In the genomic region with DNA sequence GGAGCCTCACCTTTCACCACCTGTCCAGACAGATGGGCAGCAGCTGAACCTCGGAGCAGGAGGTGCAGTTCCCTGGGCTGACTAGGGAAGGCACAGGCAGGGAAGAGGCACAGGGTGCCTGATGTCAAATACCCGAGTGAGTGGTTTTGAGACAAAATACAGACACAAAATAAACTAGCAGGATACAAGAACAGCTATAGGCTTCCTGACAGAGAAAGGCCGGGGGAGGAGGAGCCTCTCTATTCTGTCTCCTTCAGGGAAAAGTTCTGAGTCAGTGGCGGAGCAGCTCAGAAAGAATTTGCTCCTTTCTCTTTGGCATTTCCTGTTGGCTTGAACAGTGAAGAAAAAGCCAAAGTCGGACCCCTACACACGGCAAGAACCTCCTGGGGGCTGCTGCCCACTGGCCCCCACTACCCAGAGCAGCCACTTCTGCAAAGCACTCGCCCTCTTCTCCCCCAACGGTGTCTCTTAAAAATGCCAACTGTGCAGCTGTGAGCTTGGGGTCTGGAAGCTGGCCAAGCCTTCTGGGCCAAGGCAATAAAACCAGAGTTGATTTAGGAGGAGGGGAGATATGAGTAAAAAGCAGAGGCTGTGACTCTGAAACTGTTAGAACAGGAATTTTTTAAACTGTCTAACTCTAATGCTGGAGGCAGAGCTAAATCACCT, we compare ENCODE assay signal across 8 cellular contexts. TPM values are rescaled to one million over a fixed set of nuclear protein-coding genes. Genes with fewer than 3 reads are reported as not detected.
A peak's percentile ranks its signal among the peaks of the same experiment; 100 is the strongest.
DNase-seq lines count a peak whose midpoint lies in the region; ATAC-seq, FAIRE-seq and TF ChIP-seq lines count a peak whose summit lies in the region.

No MANE protein-coding gene starts in this region.

- peaks cover 85% of the 10 kb centered on the region for H3K36me3 ChIP-seq in suprapubic skin

- no peaks in the 10 kb centered on the region for H3K27me3 ChIP-seq in suprapubic skin

- no peak for TF ChIP-seq POLR2A in suprapubic skin (IDR thresholded peaks at IDR 0.05)

- H3K9me3 ChIP-seq in suprapubic skin: no peaks in the 10 kb centered on the region

- peak overlapping the region; percentile 37 for H3K27ac ChIP-seq in suprapubic skin

- H3K4me3 ChIP-seq in astrocyte of the cerebellum (ENCODE audit: low read depth, low read length): no peak overlapping the region
- H3K4me3 ChIP-seq in suprapubic skin: peak overlapping the region; percentile 18

- TF ChIP-seq CTCF in astrocyte of the cerebellum (IDR thresholded peaks at IDR 0.05; ENCODE audit: low read depth, low read length, missing control alignments): no peak
- TF ChIP-seq CTCF in suprapubic skin (IDR thresholded peaks at IDR 0.05): no peak

- in situ Hi-C loops in astrocyte of the cerebellum (cut with HindIII; ENCODE audit: low sequenced_read_pairs): loop anchor here (5.0 kb wide), 1 partner anchor 49 kb away; no protein-coding TSS in a partner anchor

- TF ChIP-seq EP300 in suprapubic skin (IDR thresholded peaks at IDR 0.05): no peak

- peak; percentile 87 for DNase-seq in DMS53 (lab: John Stamatoyannopoulos, UW)
- DNase-seq in NCI-H1694 treated with DMSO at 0.1 percent for 48 hours (lab: John Stamatoyannopoulos, UW): peak; percentile 82
- DNase-seq in astrocyte of the cerebellum (ENCODE audit: low read depth): peak; percentile 96
- DNase-seq in suprapubic skin (ENCODE audit: low spot score in 2 of 2): no peak

- FAIRE-seq in islet of Langerhans (lab: Jason Lieb, UNC): peak; percentile 72

- ATAC-seq in GM21447 (IDR thresholded peaks at IDR 0.05; ENCODE audit: unreplicated experiment) (no peak), GM19351 (IDR thresholded peaks at IDR 0.05; ENCODE audit: unreplicated experiment) (no peak), GM21576 (IDR thresholded peaks at IDR 0.05; ENCODE audit: unreplicated experiment) (no peak)

- H3K4me1 ChIP-seq in suprapubic skin: peaks cover 23% of the 10 kb centered on the region

- 4% methylated on average over 8 of the region's 8 CpGs for WGBS in suprapubic skin

RNA-seq across cellular contexts. Expression of gene FAAP100, which starts 14.4 kb away (rescaled TPM):
- total RNA-seq in suprapubic skin: 10 to 100 TPM; 33.0 to 44.2 (median 37.7) TPM

RNA-seq across cellular contexts. Expression of gene FSCN2, which starts 38.4 kb away (rescaled TPM):
- total RNA-seq in suprapubic skin: 1 to 10 TPM in 3 of 4 donors, under 1 TPM in 1; 0.52 to 4.7 (median 3.3) TPM

RNA-seq across cellular contexts. Expression of gene ACTG1, which starts 54.0 kb away (rescaled TPM):
- 1,000 to 10,000 TPM; 2,659 to 6,485 (median 4,163) TPM for total RNA-seq in suprapubic skin

Comparison
In these comparisons a context has a peak if more than half of its experiments do, and no peak if none do; other contexts are left out.
1. DNase-seq: peak in DMS53 (single experiment), NCI-H1694 treated with DMSO at 0.1 percent for 48 hours (single experiment) and astrocyte of the cerebellum (single experiment); none in suprapubic skin (0 of 2).